Comparison of ENCODE assay signal across 11 cellular contexts in genomic region chr15:67186226-67186649, GRCh38.
A peak's percentile ranks its signal among the peaks of the same experiment; 100 is the strongest.
DNase-seq lines count a peak whose midpoint lies in the region; ATAC-seq and TF ChIP-seq lines count a peak whose summit lies in the region.
"Had no signal": no experiment of that assay in that cellular context is flagged by ENCODE, and none has a peak within 500 bp of the region (broad histone marks: within the 10 kb centered on the region; RNA-seq: fewer than 3 reads in every experiment).

No MANE protein-coding gene starts in this region.

- TF ChIP-seq POLR2A in thyroid gland (IDR thresholded peaks at IDR 0.05): no peak

- H3K4me3 ChIP-seq in thyroid gland (replicated peaks in 1 of 3) (no peak overlapping the region), GM23338 (no peak overlapping the region)
- H3K4me3 ChIP-seq: A549 had no signal

- no peaks in the 10 kb centered on the region for H3K9me3 ChIP-seq in thyroid gland
- H3K9me3 ChIP-seq: A549 had no signal

- no peak overlapping the region for H2AFZ ChIP-seq in GM23338

- no peak for ATAC-seq in activated CD4-positive, alpha-beta T cell treated with anti-CD3 and anti-CD28 coated beads for 36 hours
- ATAC-seq in activated naive CD8-positive, alpha-beta T cell treated with anti-CD3 and anti-CD28 coated beads, Interleukin-2, amount 50 U/mL, for 24 hours: no peak
- ATAC-seq in memory B cell (ENCODE audit: low read depth) (no peak), GM23338 (no peak)

- H3F3A ChIP-seq in GM23338 (replicated peaks; ENCODE audit: low read depth): no peaks in the 10 kb centered on the region

- 59 to 60% methylated on average over 5 to 6 of the region's 6 CpGs for WGBS in thyroid gland, 2 donors

- no peaks in the 10 kb centered on the region for H3K9me2 ChIP-seq in GM23338 (ENCODE audit: insufficient read depth)

- peaks cover 27% of the 10 kb centered on the region for H3K36me3 Mint-ChIP-seq in activated CD4-positive, alpha-beta T cell treated with anti-CD3 and anti-CD28 coated beads for 36 hours (ENCODE audit: low read depth)
- H3K36me3 Mint-ChIP-seq in activated naive CD8-positive, alpha-beta T cell treated with anti-CD3 and anti-CD28 coated beads, Interleukin-2, amount 50 U/mL, for 24 hours (ENCODE audit: low read depth): peaks cover 8% of the 10 kb centered on the region
- peaks cover 37% of the 10 kb centered on the region for H3K36me3 Mint-ChIP-seq in memory B cell
- peaks cover 16% of the 10 kb centered on the region for H3K36me3 Mint-ChIP-seq in GM23338 (ENCODE audit: low read depth)

- H3K36me3 ChIP-seq in thyroid gland: peaks cover 29 to 35% of the 10 kb centered on the region in 2 donors
- no peaks in the 10 kb centered on the region for H3K36me3 ChIP-seq in GM23338 (ENCODE audit: insufficient read depth)

- no peaks in the 10 kb centered on the region for H3K9me3 Mint-ChIP-seq in activated CD4-positive, alpha-beta T cell treated with anti-CD3 and anti-CD28 coated beads for 36 hours (ENCODE audit: low read depth)
- H3K9me3 Mint-ChIP-seq in activated naive CD8-positive, alpha-beta T cell treated with anti-CD3 and anti-CD28 coated beads, Interleukin-2, amount 50 U/mL, for 24 hours: no peaks in the 10 kb centered on the region
- H3K9me3 Mint-ChIP-seq in memory B cell: no peaks in the 10 kb centered on the region
- H3K9me3 Mint-ChIP-seq in GM23338: no peaks in the 10 kb centered on the region

- no peak overlapping the region for H3K4me2 ChIP-seq in GM23338
- H3K4me2 ChIP-seq: A549 had no signal

- peak overlapping the region; percentile 32 for H3K27ac Mint-ChIP-seq in activated CD4-positive, alpha-beta T cell treated with anti-CD3 and anti-CD28 coated beads for 36 hours
- H3K27ac Mint-ChIP-seq in activated naive CD8-positive, alpha-beta T cell treated with anti-CD3 and anti-CD28 coated beads, Interleukin-2, amount 50 U/mL, for 24 hours: peak overlapping the region; percentile 42
- H3K27ac Mint-ChIP-seq in memory B cell (peak overlapping the region; percentile 83), GM23338 (no peak overlapping the region; the same call in 1 of the 2 replicates)

- H3K4me1 ChIP-seq in thyroid gland (peaks cover 18 to 23% of the 10 kb centered on the region in 2 donors), GM23338 (ENCODE audit: insufficient read depth) (no peaks in the 10 kb centered on the region)

- intact Hi-C loops in activated CD4-positive, alpha-beta T cell treated with anti-CD3 and anti-CD28 coated beads for 36 hours (cut with DNase I, micrococcal nuclease): no loop called here
- intact Hi-C loops in thyroid gland (cut with DNase I): no loop called here

- no peaks in the 10 kb centered on the region for H3K27me3 Mint-ChIP-seq in activated CD4-positive, alpha-beta T cell treated with anti-CD3 and anti-CD28 coated beads for 36 hours
- H3K27me3 Mint-ChIP-seq in activated naive CD8-positive, alpha-beta T cell treated with anti-CD3 and anti-CD28 coated beads, Interleukin-2, amount 50 U/mL, for 24 hours: no peaks in the 10 kb centered on the region
- no peaks in the 10 kb centered on the region for H3K27me3 Mint-ChIP-seq in memory B cell
- peaks cover 4% of the 10 kb centered on the region for H3K27me3 Mint-ChIP-seq in GM23338 (ENCODE audit: insufficient read depth, low read depth, poor library complexity)

- H3K27me3 ChIP-seq in thyroid gland (no peaks in the 10 kb centered on the region), GM23338 (ENCODE audit: insufficient read depth) (no peaks in the 10 kb centered on the region)

- no peak for DNase-seq in activated CD4-positive, alpha-beta T cell treated with anti-CD3 and anti-CD28 coated beads for 36 hours
- DNase-seq in activated CD4-positive, alpha-beta T cell treated with anti-CD3 and anti-CD28 coated beads, Interleukin-2, amount 50 U/mL, for 4 hours: no peak
- DNase-seq in activated naive CD8-positive, alpha-beta T cell treated with anti-CD3 and anti-CD28 coated beads, Interleukin-2, amount 50 U/mL, for 24 hours: no peak
- no peak for DNase-seq in memory B cell (ENCODE audit: low spot score in 2 of 2)
- DNase-seq in thyroid gland: peak in 1 of 2 donors; percentile 47
- DNase-seq in glomerular visceral epithelial cell (ENCODE audit: extremely low spot score): no peak
- no peak for DNase-seq in GM10248 (ENCODE audit: extremely low spot score)
- DNase-seq in GM23338 (ENCODE audit: low spot score): no peak
- DNase-seq: amniotic stem cell, NCI-H2227 treated with DMSO at 0.1 percent for 48 hours had no signal

- POLR2A ChIA-PET in activated CD4-positive, alpha-beta T cell treated with anti-CD3 and anti-CD28 coated beads for 36 hours (lab: Charles Lee): no interaction called here
- POLR2A ChIA-PET in GM10248 (lab: Yijun Ruan, JAX): no interaction called here

- H3K27ac ChIP-seq in thyroid gland: peak overlapping the region; percentile 36 to 71 (median 56)
- no peak overlapping the region for H3K27ac ChIP-seq in GM23338 (ENCODE audit: low read depth)

- TF ChIP-seq CTCF in thyroid gland (IDR thresholded peaks at IDR 0.05): no peak
- TF ChIP-seq CTCF in GM10248 (IDR thresholded peaks at IDR 0.05; ENCODE audit: control extremely low read depth, extremely low read depth, low read depth, missing control alignments): no peak
- TF ChIP-seq CTCF in GM23338 (conservative IDR thresholded peaks at IDR 0.05; ENCODE audit: low read depth in 2 of 2): no peak

- H3K79me2 ChIP-seq in GM23338 (replicated peaks; ENCODE audit: insufficient read depth): no peaks in the 10 kb centered on the region

- CTCF ChIA-PET in activated CD4-positive, alpha-beta T cell treated with anti-CD3 and anti-CD28 coated beads for 36 hours (lab: Charles Lee): interaction anchor here (0.8 to 1.2 kb wide), 2 partner anchors 85 to 136 kb away, joined by 3 to 5 read pairs; no protein-coding TSS in a partner anchor
- CTCF ChIA-PET in GM10248 (lab: Yijun Ruan, JAX): interaction anchor here (1.3 to 2.1 kb wide), 2 partner anchors 13 to 22 kb away, joined by 4 to 6 read pairs; no protein-coding TSS in a partner anchor

- H3K4me3 Mint-ChIP-seq in activated CD4-positive, alpha-beta T cell treated with anti-CD3 and anti-CD28 coated beads for 36 hours: no peak overlapping the region
- H3K4me3 Mint-ChIP-seq in activated naive CD8-positive, alpha-beta T cell treated with anti-CD3 and anti-CD28 coated beads, Interleukin-2, amount 50 U/mL, for 24 hours: no peak overlapping the region
- H3K4me3 Mint-ChIP-seq in memory B cell: no peak overlapping the region
- no peak overlapping the region; the same call in 2 of the 3 replicates for H3K4me3 Mint-ChIP-seq in GM23338

- peaks cover 7% of the 10 kb centered on the region for H3K4me1 Mint-ChIP-seq in activated CD4-positive, alpha-beta T cell treated with anti-CD3 and anti-CD28 coated beads for 36 hours
- H3K4me1 Mint-ChIP-seq in activated naive CD8-positive, alpha-beta T cell treated with anti-CD3 and anti-CD28 coated beads, Interleukin-2, amount 50 U/mL, for 24 hours: peaks cover 18% of the 10 kb centered on the region
- peaks cover 9% of the 10 kb centered on the region for H3K4me1 Mint-ChIP-seq in memory B cell
- peaks cover 6% of the 10 kb centered on the region; the same call in 1 of the 3 replicates for H3K4me1 Mint-ChIP-seq in GM23338

- no peaks in the 10 kb centered on the region for H4K20me1 ChIP-seq in GM23338 (replicated peaks; ENCODE audit: insufficient read depth)

TF ChIP-seq in GM23338, 12 proteins besides CTCF, POLR2A, EP300 and RAD21 (continues in another document):
- no peak for TF ChIP-seq EZH2 (IDR thresholded peaks at IDR 0.05; ENCODE audit: low read depth, unreplicated experiment)
